8 cellular contexts compared by ENCODE assay signal in the genomic region with DNA sequence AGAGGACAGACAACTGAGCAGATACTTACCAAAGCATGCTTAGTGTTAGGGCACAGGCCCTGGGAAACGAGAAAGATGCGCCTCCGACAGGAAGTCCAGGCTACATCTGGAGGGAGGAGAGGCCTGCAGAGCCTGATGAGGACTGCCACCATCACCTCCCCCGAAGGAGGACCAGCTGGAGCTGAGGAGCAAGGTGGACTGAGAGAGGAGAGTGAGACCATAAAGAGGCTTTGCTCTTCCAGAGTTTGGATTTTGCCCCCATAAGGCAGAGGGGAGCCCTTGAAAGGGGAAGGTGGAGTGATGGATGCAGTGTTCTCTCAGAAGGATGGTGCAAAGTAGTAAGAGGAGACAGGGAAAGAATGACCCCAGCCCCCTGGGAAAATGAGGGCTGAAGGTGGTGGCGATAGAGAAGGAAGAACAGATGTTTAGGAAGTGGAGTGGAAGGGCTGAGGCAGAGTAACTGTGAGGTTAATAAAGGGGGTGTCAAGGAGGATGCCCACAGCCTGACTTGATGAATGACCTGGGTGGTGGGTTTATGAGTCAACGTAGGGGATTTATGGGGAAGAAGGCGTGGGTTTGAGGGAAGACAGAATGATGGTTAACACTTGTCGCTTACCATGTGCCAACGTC. TPM values are rescaled to one million over a fixed set of nuclear protein-coding genes. Genes with fewer than 3 reads are reported as not detected.
DNase-seq lines count a peak whose midpoint lies in the region; ATAC-seq and TF ChIP-seq lines count a peak whose summit lies in the region.

No MANE protein-coding gene starts in this region.

- H3K36me3 ChIP-seq in adrenal gland (replicated peaks in 1 of 2) (no peaks in the 10 kb centered on the region), liver (ENCODE audit: control insufficient read depth in 4 of 4, insufficient read depth in 3 of 4, low read depth in 1 of 4, low read length in 3 of 4) (no peaks in the 10 kb centered on the region), upper lobe of left lung (no peaks in the 10 kb centered on the region)

- TF ChIP-seq POLR2A in adrenal gland (IDR thresholded peaks at IDR 0.05) (no peak), upper lobe of left lung (IDR thresholded peaks at IDR 0.05) (no peak)

- TF ChIP-seq RAD21 in liver (IDR thresholded peaks at IDR 0.05): no peak

- WGBS in adrenal gland, 4 donors: 49 to 53% (median 50%) methylated on average over 9 of the region's 9 CpGs
- 54% methylated on average over 9 of the region's 9 CpGs for WGBS in liver
- WGBS in upper lobe of left lung, 2 donors: 46 to 58% methylated on average over 9 of the region's 9 CpGs

- intact Hi-C loops in adrenal gland (cut with DNase I): loop anchor here in 1 of 2 donors (5.0 kb wide), 1 partner anchor 66 kb away; no protein-coding TSS in a partner anchor

- peak overlapping the region; percentile 61 to 95 (median 86) for H3K27ac ChIP-seq in adrenal gland
- peak overlapping the region; percentile 83 to 94 for H3K27ac ChIP-seq in liver (ENCODE audit: low read depth in 1 of 2, low read length in 2 of 2)
- H3K27ac ChIP-seq in upper lobe of left lung: peak overlapping the region; percentile 77 to 99 (median 95)

- TF ChIP-seq EP300 in upper lobe of left lung (IDR thresholded peaks at IDR 0.05): no peak

- no peaks in the 10 kb centered on the region for H3K27me3 ChIP-seq in adrenal gland
- no peaks in the 10 kb centered on the region for H3K27me3 ChIP-seq in liver (ENCODE audit: control insufficient read depth in 4 of 4, insufficient read depth in 4 of 4, low read length in 3 of 4)
- no peaks in the 10 kb centered on the region for H3K27me3 ChIP-seq in upper lobe of left lung

- TF ChIP-seq CTCF in adrenal gland (IDR thresholded peaks at IDR 0.05) (no peak), liver (IDR thresholded peaks at IDR 0.05; ENCODE audit: low read depth, low read length, missing input control) (no peak), upper lobe of left lung (IDR thresholded peaks at IDR 0.05) (no peak)

- ATAC-seq in upper lobe of left lung (ENCODE audit: low FRiP score in 2 of 2): no peak
- ATAC-seq in HG03159 (IDR thresholded peaks at IDR 0.05; ENCODE audit: unreplicated experiment): no peak

- peaks cover 0 to 40% of the 10 kb centered on the region in 2 donors for H3K4me1 ChIP-seq in adrenal gland (replicated peaks in 1 of 2)
- peaks cover 7 to 43% (median 35%) of the 10 kb centered on the region in 4 donors for H3K4me1 ChIP-seq in liver (ENCODE audit: control insufficient read depth in 4 of 4, insufficient read depth in 4 of 4, low read length in 3 of 4)
- H3K4me1 ChIP-seq in upper lobe of left lung: peaks cover 30 to 44% (median 35%) of the 10 kb centered on the region in 4 donors

- peak; percentile 42 for DNase-seq in NCI-H748 (lab: John Stamatoyannopoulos, UW; ENCODE audit: unreplicated experiment)
- no peak for DNase-seq in NCI-H748 treated with DMSO at 0.1 percent for 48 hours (lab: John Stamatoyannopoulos, UW)
- peak; percentile 25 for DNase-seq in NCI-H1092 (lab: John Stamatoyannopoulos, UW)
- peak in 6 of 7 donors; percentile 19 to 61 (median 24) for DNase-seq in adrenal gland
- no peak for DNase-seq in upper lobe of left lung
- no peak for DNase-seq in SW 1271 (lab: John Stamatoyannopoulos, UW)

- H3K4me3 ChIP-seq in adrenal gland: peak overlapping the region in 2 of 4 donors; percentile 18 to 88
- peak overlapping the region; percentile 78 to 100 (median 79) for H3K4me3 ChIP-seq in liver (ENCODE audit: low read depth in 1 of 3, low read length in 3 of 3)
- peak overlapping the region in 3 of 4 donors; percentile 96 to 99 (median 97) for H3K4me3 ChIP-seq in upper lobe of left lung

- no peaks in the 10 kb centered on the region for H3K9me3 ChIP-seq in adrenal gland (replicated peaks in 1 of 3)
- no peaks in the 10 kb centered on the region for H3K9me3 ChIP-seq in liver (ENCODE audit: control insufficient read depth in 4 of 4, low read length in 3 of 4)
- no peaks in the 10 kb centered on the region for H3K9me3 ChIP-seq in upper lobe of left lung

- H3K9ac ChIP-seq in liver (ENCODE audit: low read depth in 1 of 2, low read length in 2 of 2): peak overlapping the region; percentile 59 to 92

TF ChIP-seq in liver, 16 proteins besides CTCF, POLR2A, EP300 and RAD21:
- TF ChIP-seq NR2F2 (IDR thresholded peaks at IDR 0.05) (no peak), TAF1 (conservative IDR thresholded peaks at IDR 0.05) (no peak), SP1 (IDR thresholded peaks at IDR 0.05) (no peak), MAX (IDR thresholded peaks at IDR 0.05) (no peak), FOXA1 (IDR thresholded peaks at IDR 0.05) (no peak), FOXA2 (IDR thresholded peaks at IDR 0.05) (no peak), EGR1 (IDR thresholded peaks at IDR 0.05; ENCODE audit: low read depth in 2 of 2) (no peak), HNF4A (conservative IDR thresholded peaks at IDR 0.05) (no peak), HNF4G (IDR thresholded peaks at IDR 0.05) (no peak), GABPA (IDR thresholded peaks at IDR 0.05 in 1 of 2, conservative IDR thresholded peaks at IDR 0.05 in 1 of 2) (no peak)
- TF ChIP-seq, protein P1, sequence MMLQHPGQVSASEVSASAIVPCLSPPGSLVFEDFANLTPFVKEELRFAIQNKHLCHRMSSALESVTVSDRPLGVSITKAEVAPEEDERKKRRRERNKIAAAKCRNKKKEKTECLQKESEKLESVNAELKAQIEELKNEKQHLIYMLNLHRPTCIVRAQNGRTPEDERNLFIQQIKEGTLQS (IDR thresholded peaks at IDR 0.05): no peak

RNA-seq across cellular contexts. Expression of gene SCAF4, which starts 1.1 kb away (rescaled TPM):
- total RNA-seq in adrenal gland (10 to 100 TPM in 7 of 8 donors, 1 to 10 TPM in 1; 9.6 to 24.0 (median 18.1) TPM), liver (10 to 100 TPM; 10.1 to 11.1 TPM), upper lobe of left lung (10 to 100 TPM; 21.3 to 36.7 (median 29.4) TPM)
- polyA plus RNA-seq in adrenal gland (10 to 100 TPM; 12.6 to 17.6 (median 15.8) TPM), liver (1 to 10 TPM; 7.1 to 8.4 TPM)

Comparison
In these comparisons a context has a peak if more than half of its experiments do, and no peak if none do; other contexts are left out.
1. DNase-seq: peak in NCI-H748 (single experiment), NCI-H1092 (single experiment) and adrenal gland (6 of 7); none in NCI-H748 treated with DMSO at 0.1 percent for 48 hours (single experiment), upper lobe of left lung (0 of 2) and SW 1271 (0 of 2).
2. Peak in every context shown above with its lines, with median percentiles within 50 percentile points of each other: H3K27ac ChIP-seq.